In genomic region chr21:41830764-41831452, GRCh38 we compare ENCODE assay signal across 27 cellular contexts.
"Had no signal": no experiment of that assay in that cellular context is flagged by ENCODE, and none has a peak within 500 bp of the region (broad histone marks: within the 10 kb centered on the region; RNA-seq: fewer than 3 reads in every experiment).

No MANE protein-coding gene starts in this region.

- DNase-seq: activated CD4-positive, alpha-beta T cell treated with anti-CD3 and anti-CD28 coated beads for 4 hours; activated CD4-positive, alpha-beta T cell treated with anti-CD3 and anti-CD28 coated beads, Interleukin-2, amount 50 U/mL, for 4 hours; activated effector memory CD4-positive, alpha-beta T cell treated with Interleukin-2 at 50 U/mL for 16 hours; activated naive CD4-positive, alpha-beta T cell treated with anti-CD3 and anti-CD28 coated beads for 36 hours; activated T-cell treated with anti-CD3 and anti-CD28 coated beads for 4 hours; central memory CD4-positive, alpha-beta T cell; dermis blood vessel endothelial cell; effector CD4-positive, alpha-beta T cell; foreskin keratinocyte; heart right ventricle; mesendoderm; ovary; stimulated activated CD4-positive, alpha-beta T cell treated with anti-CD3 and anti-CD28 coated beads, Interleukin-1b, Interleukin-23, amount 100 ng/mL, for 48 hours; stimulated activated naive B cell treated with anti-CD40 and anti-IgM and Interleukin-4, amounts not matched to agents 10 μg/mL and 1 μg/mL and 100 μg/mL, for 72 hours; stomach; T-helper 9 cell had no signal

- H3K27me3 ChIP-seq: breast epithelium, esophagus muscularis mucosa, foreskin keratinocyte, heart right ventricle, neutrophil, ovary, stomach, tibial artery had no signal

- H3K36me3 ChIP-seq: breast epithelium, ovary had no signal

- H3K27me3 Mint-ChIP-seq: progenitor cell of endocrine pancreas; stimulated activated naive B cell treated with anti-CD40 and anti-IgM and Interleukin-4, amounts not matched to agents 10 μg/mL and 1 μg/mL and 100 μg/mL, for 72 hours had no signal

- FAIRE-seq: TTC549 had no signal

- H3K4me1 Mint-ChIP-seq: nephron had no signal

- H3K9me3 ChIP-seq: breast epithelium, esophagus muscularis mucosa, heart right ventricle, mucosa of descending colon, neutrophil, ovary, stomach, tibial artery had no signal

- H3K4me3 ChIP-seq: breast epithelium, esophagus muscularis mucosa, heart right ventricle, lung, mucosa of descending colon, ovary, skin epidermis, stomach, tibial artery had no signal

- H3K27ac Mint-ChIP-seq: activated naive CD4-positive, alpha-beta T cell treated with anti-CD3 and anti-CD28 coated beads for 36 hours; nephron; progenitor cell of endocrine pancreas; stimulated activated naive B cell treated with anti-CD40 and anti-IgM and Interleukin-4, amounts not matched to agents 10 μg/mL and 1 μg/mL and 100 μg/mL, for 72 hours had no signal

- H3K9me3 Mint-ChIP-seq: activated naive CD4-positive, alpha-beta T cell treated with anti-CD3 and anti-CD28 coated beads for 36 hours; nephron; stimulated activated naive B cell treated with anti-CD40 and anti-IgM and Interleukin-4, amounts not matched to agents 10 μg/mL and 1 μg/mL and 100 μg/mL, for 72 hours had no signal

- H3K27ac ChIP-seq: breast epithelium, esophagus muscularis mucosa, foreskin keratinocyte, heart right ventricle, neutrophil, ovary, skin epidermis, stomach, tibial artery, VCaP had no signal

- H3K4me3 Mint-ChIP-seq: activated naive CD4-positive, alpha-beta T cell treated with anti-CD3 and anti-CD28 coated beads for 36 hours; nephron; stimulated activated naive B cell treated with anti-CD40 and anti-IgM and Interleukin-4, amounts not matched to agents 10 μg/mL and 1 μg/mL and 100 μg/mL, for 72 hours had no signal

- H3K4me1 ChIP-seq: breast epithelium, esophagus muscularis mucosa, foreskin keratinocyte, heart right ventricle, stomach, tibial artery had no signal
